In the genomic region with DNA sequence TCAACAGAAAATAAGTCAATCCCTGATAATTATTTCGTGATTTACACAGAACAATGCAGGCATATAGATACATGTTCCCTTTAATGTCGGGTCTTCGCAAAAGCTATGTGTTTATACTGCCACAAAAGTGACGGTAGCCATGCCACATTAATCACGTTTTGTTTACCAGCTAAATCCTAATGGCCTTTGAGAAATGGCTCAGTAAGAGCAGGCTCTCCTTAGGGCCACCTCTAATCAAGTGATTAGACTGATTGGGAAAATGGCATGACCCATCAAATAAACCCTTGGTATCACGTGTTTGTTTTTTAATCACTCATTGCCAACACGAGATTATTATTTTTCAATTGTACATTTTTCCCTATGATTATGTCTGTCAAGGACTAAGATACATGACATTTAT, we compare ENCODE assay signal across 16 cellular contexts.
DNase-seq lines count a peak whose midpoint lies in the region; ATAC-seq and TF ChIP-seq lines count a peak whose summit lies in the region.
"Had no signal": no experiment of that assay in that cellular context is flagged by ENCODE, and none has a peak within 500 bp of the region (broad histone marks: within the 10 kb centered on the region; RNA-seq: fewer than 3 reads in every experiment).

No MANE protein-coding gene starts in this region.

- H3K4me3 ChIP-seq in hepatocyte (no peak overlapping the region), trophoblast cell (ENCODE audit: low read depth, low read length) (no peak overlapping the region), adrenal gland (no peak overlapping the region)
- H3K4me3 ChIP-seq: HAP-1 had no signal

- H3K14ac ChIP-seq in trophoblast cell (ENCODE audit: low read length) = no peak overlapping the region

- H3K27me3 ChIP-seq in hepatocyte (no peaks in the 10 kb centered on the region), trophoblast cell (ENCODE audit: insufficient read depth, low read length) (no peaks in the 10 kb centered on the region), adrenal gland (no peaks in the 10 kb centered on the region)

- no peak overlapping the region for H3K18ac ChIP-seq in trophoblast cell (ENCODE audit: low read length)

- 18% methylated on average over 7 of the region's 7 CpGs for WGBS in hepatocyte (ENCODE audit: low lambda C conversion rate, missing lambda C conversion rate)
- no CpG with 5 or more reads among the region's 7 CpGs for WGBS in trophoblast cell (ENCODE audit: extremely low coverage, insufficient coverage, insufficient read length)
- 39 to 53% (median 52%) methylated on average over 7 of the region's 7 CpGs for WGBS in adrenal gland, 4 donors

- H2AFZ ChIP-seq in hepatocyte (peak overlapping the region; percentile 43), trophoblast cell (ENCODE audit: insufficient read depth, low read length, poor library complexity) (no peak overlapping the region)

- no peaks in the 10 kb centered on the region for H3K9me2 ChIP-seq in hepatocyte (replicated peaks; ENCODE audit: insufficient read depth)

- peak overlapping the region; percentile 29 for H2BK120ac ChIP-seq in trophoblast cell (ENCODE audit: insufficient read depth, low read length, poor library complexity)

- TF ChIP-seq CTCF in hepatocyte (IDR thresholded peaks at IDR 0.05; ENCODE audit: poor library complexity) = no peak
- TF ChIP-seq CTCF in adrenal gland (IDR thresholded peaks at IDR 0.05) = no peak

- peak overlapping the region; percentile 25 for H4K8ac ChIP-seq in trophoblast cell (ENCODE audit: low read depth, low read length)

- peak overlapping the region; percentile 30 for H4K91ac ChIP-seq in trophoblast cell (ENCODE audit: low read depth, low read length)

- TF ChIP-seq POLR2A in adrenal gland (IDR thresholded peaks at IDR 0.05) = no peak

- H3K27ac ChIP-seq in hepatocyte = peak overlapping the region; percentile 17
- no peak overlapping the region for H3K27ac ChIP-seq in trophoblast cell (ENCODE audit: low read depth, low read length)
- H3K27ac ChIP-seq in adrenal gland = no peak overlapping the region
- H3K27ac ChIP-seq: 22Rv1 had no signal

- H3K36me3 ChIP-seq in hepatocyte (replicated peaks; ENCODE audit: insufficient read depth, low read depth) = no peaks in the 10 kb centered on the region
- H3K36me3 ChIP-seq in trophoblast cell (ENCODE audit: control insufficient read depth in 1 of 2, insufficient read depth in 2 of 2, low read length in 2 of 2) = no peaks in the 10 kb centered on the region
- H3K36me3 ChIP-seq in adrenal gland (replicated peaks in 1 of 2) = no peaks in the 10 kb centered on the region
- H3K36me3 ChIP-seq: HAP-1 had no signal

- peak overlapping the region; percentile 64 for H2BK12ac ChIP-seq in trophoblast cell (ENCODE audit: low read length)

- intact Hi-C loops in adrenal gland (cut with DNase I) = no loop called here

- H3K4me2 ChIP-seq in hepatocyte (peak overlapping the region; percentile 58), trophoblast cell (ENCODE audit: low read length) (no peak overlapping the region)

- H3K4me1 ChIP-seq in hepatocyte (ENCODE audit: insufficient read depth) (peaks cover 20% of the 10 kb centered on the region), trophoblast cell (ENCODE audit: control insufficient read depth in 1 of 2, insufficient read depth in 2 of 2, low read length in 2 of 2) (peaks cover 9 to 11% of the 10 kb centered on the region in 2 experiments), adrenal gland (replicated peaks in 1 of 2) (no peaks in the 10 kb centered on the region)
- H3K4me1 ChIP-seq: HAP-1 had no signal

- no peak for ATAC-seq in GM21390 (IDR thresholded peaks at IDR 0.05; ENCODE audit: unreplicated experiment)
- ATAC-seq in GM19351 (IDR thresholded peaks at IDR 0.05; ENCODE audit: unreplicated experiment) = no peak
- ATAC-seq: CD8-positive, alpha-beta T cell had no signal

- no peak overlapping the region for H3K23ac ChIP-seq in trophoblast cell (ENCODE audit: low read length)

- H4K20me1 ChIP-seq in hepatocyte (ENCODE audit: insufficient read depth, poor library complexity, severe bottlenecking) = no peaks in the 10 kb centered on the region

- H3K9me3 ChIP-seq in hepatocyte (ENCODE audit: low read depth) (no peaks in the 10 kb centered on the region), trophoblast cell (ENCODE audit: insufficient read depth, low read depth, low read length) (no peaks in the 10 kb centered on the region), adrenal gland (replicated peaks in 1 of 3) (no peaks in the 10 kb centered on the region)
- H3K9me3 ChIP-seq: HAP-1 had no signal

- H3K79me1 ChIP-seq in trophoblast cell (ENCODE audit: low read length) = peaks cover 12% of the 10 kb centered on the region

- peak overlapping the region; percentile 6 for H2BK5ac ChIP-seq in trophoblast cell (ENCODE audit: low read depth, low read length, poor library complexity)

- H2AK5ac ChIP-seq in trophoblast cell (ENCODE audit: low read length) = no peak overlapping the region

- no peak overlapping the region for H4K12ac ChIP-seq in trophoblast cell (ENCODE audit: low read depth, low read length)

- H3K79me2 ChIP-seq in hepatocyte (no peaks in the 10 kb centered on the region), trophoblast cell (ENCODE audit: control insufficient read depth, insufficient read depth, low read length, poor library complexity) (no peaks in the 10 kb centered on the region)

- DNase-seq in NCI-H748 (lab: John Stamatoyannopoulos, UW; ENCODE audit: unreplicated experiment) (peak; percentile 13), NCI-H748 treated with DMSO at 0.1 percent for 48 hours (lab: John Stamatoyannopoulos, UW) (no peak), NCI-H774 (lab: John Stamatoyannopoulos, UW) (peak; percentile 29), hepatocyte (ENCODE audit: low spot score) (no peak), trophoblast cell (no peak), adrenal gland (no peak)
- DNase-seq: CD8-positive, alpha-beta T cell; COR-L47; DMS153; DMS79 treated with DMSO at 0.1 percent for 48 hours; EL; GOT3 had no signal

- no peak overlapping the region for H3K9ac ChIP-seq in trophoblast cell (ENCODE audit: low read length)

- no peak overlapping the region for H3K4ac ChIP-seq in trophoblast cell (ENCODE audit: low read depth, low read length)

Comparison
In these comparisons a context has a peak if more than half of its experiments do, and no peak if none do; other contexts are left out.
1. DNase-seq: peak in NCI-H748 (single experiment) and NCI-H774 (single experiment); none in NCI-H748 treated with DMSO at 0.1 percent for 48 hours (single experiment), hepatocyte (single experiment), trophoblast cell (0 of 2) and adrenal gland (0 of 7).